Comparison of ENCODE assay signal across 18 cellular contexts in the genomic region with DNA sequence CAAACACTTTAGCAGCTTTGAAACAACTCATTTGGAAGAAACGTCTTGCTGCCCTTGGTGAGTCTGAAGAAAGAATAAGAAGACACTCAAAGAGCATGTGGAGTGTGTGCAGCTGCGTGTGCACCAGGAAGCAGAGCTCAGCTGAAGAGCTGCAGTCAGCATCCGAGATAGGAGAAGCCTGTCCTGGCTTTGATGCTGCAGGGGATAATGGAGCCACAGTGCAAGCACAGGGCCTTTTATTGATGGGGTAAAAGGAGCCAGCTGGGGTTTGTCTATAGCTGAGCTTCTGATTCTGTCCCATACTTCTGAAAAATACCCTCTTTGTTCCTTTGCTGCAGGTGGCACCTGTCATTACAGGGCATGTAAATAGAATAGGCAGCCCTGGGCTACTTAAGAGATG.
"Had no signal": no experiment of that assay in that cellular context is flagged by ENCODE, and none has a peak within 500 bp of the region (broad histone marks: within the 10 kb centered on the region; RNA-seq: fewer than 3 reads in every experiment).

No MANE protein-coding gene starts in this region.

- H3K4me1 Mint-ChIP-seq: activated B cell treated with CpG ODN at 0.5 μM for 24 hours; activated CD4-positive, alpha-beta T cell treated with anti-CD3 and anti-CD28 coated beads, Interleukin-2, amount 10 ng/mL, durations not matched to agents 24 days and 14 days; naive thymus-derived CD8-positive, alpha-beta T cell had no signal

- H3K9me3 Mint-ChIP-seq: activated B cell treated with CpG ODN at 0.5 μM for 24 hours had no signal

- H3K4me3 Mint-ChIP-seq: activated B cell treated with CpG ODN at 0.5 μM for 24 hours; activated CD4-positive, alpha-beta T cell treated with anti-CD3 and anti-CD28 coated beads, Interleukin-2, amount 10 ng/mL, durations not matched to agents 24 days and 14 days; activated CD8-positive, alpha-beta T cell treated with anti-CD3 and anti-CD28 coated beads, Interleukin-2, amount 10 ng/mL, durations not matched to agents 7 days and 5 days; activated naive CD4-positive, alpha-beta T cell treated with anti-CD3 and anti-CD28 coated beads for 36 hours; activated T-cell treated with anti-CD3 and anti-CD28 coated beads, Interleukin-2, amount 50 U/mL, for 24 hours; brain; effector memory CD8-positive, alpha-beta T cell; naive thymus-derived CD8-positive, alpha-beta T cell had no signal

- H3K36me3 Mint-ChIP-seq: brain; naive thymus-derived CD8-positive, alpha-beta T cell had no signal

- H2AFZ ChIP-seq: parathyroid adenoma had no signal

- H3K4me1 ChIP-seq: parathyroid adenoma, sigmoid colon had no signal

- H3K27me3 Mint-ChIP-seq: activated B cell treated with CpG ODN at 0.5 μM for 24 hours; activated CD4-positive, alpha-beta T cell treated with anti-CD3 and anti-CD28 coated beads, Interleukin-2, amount 10 ng/mL, durations not matched to agents 24 days and 14 days; activated T-cell treated with anti-CD3 and anti-CD28 coated beads, Interleukin-2, amount 50 U/mL, for 24 hours; effector memory CD8-positive, alpha-beta T cell had no signal

- H3K27me3 ChIP-seq: esophagus squamous epithelium, neutrophil, sigmoid colon, tibial nerve had no signal

- H3K27ac ChIP-seq: esophagus squamous epithelium, neutrophil, parathyroid adenoma, sigmoid colon, tibial nerve had no signal

- H3K9me3 ChIP-seq: esophagus squamous epithelium, neutrophil, sigmoid colon, tibial nerve had no signal

- H3K79me2 ChIP-seq: parathyroid adenoma had no signal

- H3K27ac Mint-ChIP-seq: activated B cell treated with CpG ODN at 0.5 μM for 24 hours; activated CD4-positive, alpha-beta T cell treated with anti-CD3 and anti-CD28 coated beads, Interleukin-2, amount 10 ng/mL, durations not matched to agents 24 days and 14 days; activated CD8-positive, alpha-beta T cell treated with anti-CD3 and anti-CD28 coated beads, Interleukin-2, amount 10 ng/mL, durations not matched to agents 7 days and 5 days; activated naive CD4-positive, alpha-beta T cell treated with anti-CD3 and anti-CD28 coated beads for 36 hours; activated T-cell treated with anti-CD3 and anti-CD28 coated beads, Interleukin-2, amount 50 U/mL, for 24 hours; activated T-helper 2 cell treated with anti-CD3 and anti-CD28 coated beads, Interferon-gamma antibody, Interleukin-2, Interleukin-4, amounts not matched to agents 10 μg/mL and 5 μg/mL and 100 μg/mL, durations not matched to agents 14 hours and 24 hours and 36 hours; brain; effector memory CD8-positive, alpha-beta T cell; naive thymus-derived CD8-positive, alpha-beta T cell had no signal

- DNase-seq: activated B cell treated with CpG ODN at 0.5 μM for 24 hours; activated CD4-positive, alpha-beta T cell treated with anti-CD3 and anti-CD28 coated beads, Interleukin-2, amount 10 ng/mL, durations not matched to agents 24 days and 14 days; activated CD8-positive, alpha-beta T cell treated with anti-CD3 and anti-CD28 coated beads, Interleukin-2, amount 10 ng/mL, durations not matched to agents 7 days and 5 days; activated naive CD4-positive, alpha-beta T cell treated with anti-CD3 and anti-CD28 coated beads for 36 hours; activated T-cell treated with anti-CD3 and anti-CD28 coated beads, Interleukin-2, amount 50 U/mL, for 24 hours; effector memory CD8-positive, alpha-beta T cell; esophagus squamous epithelium; mesenchymal stem cell; naive thymus-derived CD8-positive, alpha-beta T cell; sigmoid colon; stimulated activated CD4-positive, alpha-beta T cell treated with anti-CD3 and anti-CD28 coated beads, Interleukin-1b, Interleukin-23, amount 100 ng/mL, for 48 hours; stimulated activated CD8-positive, alpha-beta memory T cell treated with anti-CD3 and anti-CD28 coated beads, Interleukin-4, amount 100 ng/mL, for 48 hours; stimulated activated naive CD4-positive, alpha-beta T cell had no signal

- H3K9ac ChIP-seq: parathyroid adenoma had no signal
